Comparison of ENCODE assay signal across 1 cellular context in genomic region chr14:104650057-104650980, GRCh38.
TF ChIP-seq lines count a peak whose summit lies in the region.

No MANE protein-coding gene starts in this region.

TF ChIP-seq in H1, 55 proteins besides CTCF, POLR2A, EP300 and RAD21:
- TF ChIP-seq SIX5 (IDR thresholded peaks at IDR 0.05; ENCODE audit: low read depth, low read length) (no peak), BCL11A (IDR thresholded peaks at IDR 0.05; ENCODE audit: low read depth in 2 of 2, low read length in 2 of 2) (no peak), HDAC6 (IDR thresholded peaks at IDR 0.05; ENCODE audit: low read depth, low read length) (no peak), RXRA (IDR thresholded peaks at IDR 0.05; ENCODE audit: insufficient read depth, low read depth, low read length) (0 out of 2 replicates have a peak, but pooled peaks have one; percentile 49), JUN (IDR thresholded peaks at IDR 0.05; ENCODE audit: low read depth, low read length) (no peak), CHD1 (IDR thresholded peaks at IDR 0.05; ENCODE audit: low read depth, low read length) (no peak), EZH2 (IDR thresholded peaks at IDR 0.05; ENCODE audit: low read depth, low read length, severe bottlenecking) (peak; percentile 36), MAFK (IDR thresholded peaks at IDR 0.05; ENCODE audit: low read depth, low read length) (no peak), CHD2 (IDR thresholded peaks at IDR 0.05; ENCODE audit: low read length) (no peak), NRF1 (IDR thresholded peaks at IDR 0.05; ENCODE audit: low read depth, low read length) (no peak), HDAC2 (IDR thresholded peaks at IDR 0.05; ENCODE audit: borderline replicate concordance in 1 of 2, low read depth in 2 of 2, low read length in 2 of 2) (peak; percentile 50 to 67; a peak in 2 of 4 replicates), CHD7 (IDR thresholded peaks at IDR 0.05; ENCODE audit: insufficient replicate concordance, low read length) (no peak), CEBPB (IDR thresholded peaks at IDR 0.05; ENCODE audit: low read depth, low read length) (no peak), EGR1 (IDR thresholded peaks at IDR 0.05; ENCODE audit: borderline replicate concordance, low read depth, low read length) (peak; percentile 75; the same call in 1 of the 2 replicates), RFX5 (IDR thresholded peaks at IDR 0.05; ENCODE audit: borderline replicate concordance, low read depth, low read length) (no peak), GABPA (IDR thresholded peaks at IDR 0.05; ENCODE audit: borderline replicate concordance, insufficient read depth, low read length) (no peak), TBP (IDR thresholded peaks at IDR 0.05; ENCODE audit: low read depth, low read length) (0 out of 2 replicates have a peak, but pooled peaks have one; percentile 18), USF2 (IDR thresholded peaks at IDR 0.05; ENCODE audit: low read length) (no peak), CREB1 (IDR thresholded peaks at IDR 0.05) (0 out of 2 replicates have a peak, but pooled peaks have one; percentile 37), MAX (IDR thresholded peaks at IDR 0.05) (peak; percentile 51), YY1 (IDR thresholded peaks at IDR 0.05; ENCODE audit: low read depth, low read length) (peak; percentile 72; the same call in 1 of the 2 replicates), SUZ12 (IDR thresholded peaks at IDR 0.05; ENCODE audit: low read length) (no peak; the same call in 1 of the 2 replicates), SP4 (IDR thresholded peaks at IDR 0.05; ENCODE audit: low read length) (no peak), POLR2AphosphoS5 (IDR thresholded peaks at IDR 0.05; ENCODE audit: low read depth, low read length) (no peak; the same call in 1 of the 2 replicates), SAP30 (IDR thresholded peaks at IDR 0.05; ENCODE audit: insufficient read depth, insufficient replicate concordance, low read length) (no peak), SRF (IDR thresholded peaks at IDR 0.05; ENCODE audit: low read depth, low read length) (no peak), TAF7 (optimal IDR thresholded peaks at IDR 0.05; ENCODE audit: borderline replicate concordance, low read depth, low read length) (peak; percentile 85), GTF2F1 (IDR thresholded peaks at IDR 0.05; ENCODE audit: borderline replicate concordance, low read depth, low read length) (no peak), SP2 (IDR thresholded peaks at IDR 0.05; ENCODE audit: low read length) (no peak), CTBP2 (IDR thresholded peaks at IDR 0.05; ENCODE audit: borderline replicate concordance, insufficient read depth, insufficient read length, low read length) (peak; percentile 84), ATF3 (IDR thresholded peaks at IDR 0.05; ENCODE audit: insufficient read depth, low read depth, low read length) (peak; percentile 50; the same call in 1 of the 2 replicates), RBBP5 (IDR thresholded peaks at IDR 0.05; ENCODE audit: borderline replicate concordance, low read depth, low read length) (peak; percentile 90; the same call in 1 of the 2 replicates), SIN3A (conservative IDR thresholded peaks at IDR 0.05 in 1 of 2, IDR thresholded peaks at IDR 0.05 in 1 of 2; ENCODE audit: low read depth in 1 of 2, low read length in 2 of 2) (peak in 1 of 2 experiments; percentile 69; a peak in 1 of 4 replicates), E2F6 (IDR thresholded peaks at IDR 0.05) (no peak), ZNF274 (IDR thresholded peaks at IDR 0.05; ENCODE audit: borderline replicate concordance, extremely low read depth, low read length) (no peak), NANOG (IDR thresholded peaks at IDR 0.05; ENCODE audit: insufficient read depth, low read depth, low read length, poor library complexity, severe bottlenecking) (no peak), RNF2 (IDR thresholded peaks at IDR 0.05; ENCODE audit: borderline replicate concordance, low read depth, low read length, missing control alignments, poor library complexity, severe bottlenecking) (no peak), TEAD4 (IDR thresholded peaks at IDR 0.05; ENCODE audit: low read depth, low read length) (no peak), FOSL1 (IDR thresholded peaks at IDR 0.05; ENCODE audit: insufficient read depth, low read depth, low read length) (no peak), SIRT6 (IDR thresholded peaks at IDR 0.05; ENCODE audit: low read length) (no peak), BACH1 (IDR thresholded peaks at IDR 0.05; ENCODE audit: low read length) (0 out of 2 replicates have a peak, but pooled peaks have one; percentile 27), SP1 (IDR thresholded peaks at IDR 0.05; ENCODE audit: low read depth, low read length) (peak; percentile 60; the same call in 1 of the 2 replicates), TAF1 (IDR thresholded peaks at IDR 0.05; ENCODE audit: low read depth, low read length) (0 out of 2 replicates have a peak, but pooled peaks have one; percentile 25), JUND (IDR thresholded peaks at IDR 0.05; ENCODE audit: low read length) (no peak), KDM5A (IDR thresholded peaks at IDR 0.05; ENCODE audit: low read length) (no peak), KDM1A (IDR thresholded peaks at IDR 0.05; ENCODE audit: borderline replicate concordance, low read length) (0 out of 2 replicates have a peak, but pooled peaks have one; percentile 15), BRCA1 (IDR thresholded peaks at IDR 0.05; ENCODE audit: low read depth, low read length) (no peak; the same call in 1 of the 2 replicates), PHF8 (conservative IDR thresholded peaks at IDR 0.05; ENCODE audit: low read depth, low read length) (peak; percentile 59), CBX8 (IDR thresholded peaks at IDR 0.05; ENCODE audit: borderline replicate concordance, low read depth, low read length) (no peak), KDM4A (IDR thresholded peaks at IDR 0.05; ENCODE audit: low read depth, low read length, severe bottlenecking) (peak; percentile 99), POU5F1 (IDR thresholded peaks at IDR 0.05; ENCODE audit: low read depth, low read length) (no peak), ASH2L (IDR thresholded peaks at IDR 0.05; ENCODE audit: low read length) (peak; percentile 95), TCF12 (IDR thresholded peaks at IDR 0.05; ENCODE audit: low read depth, low read length) (no peak), CBX5 (IDR thresholded peaks at IDR 0.05; ENCODE audit: low read depth, low read length) (no peak), ATF2 (IDR thresholded peaks at IDR 0.05; ENCODE audit: low read length) (no peak)
